8 cellular contexts compared by ENCODE assay signal in the genomic region with DNA sequence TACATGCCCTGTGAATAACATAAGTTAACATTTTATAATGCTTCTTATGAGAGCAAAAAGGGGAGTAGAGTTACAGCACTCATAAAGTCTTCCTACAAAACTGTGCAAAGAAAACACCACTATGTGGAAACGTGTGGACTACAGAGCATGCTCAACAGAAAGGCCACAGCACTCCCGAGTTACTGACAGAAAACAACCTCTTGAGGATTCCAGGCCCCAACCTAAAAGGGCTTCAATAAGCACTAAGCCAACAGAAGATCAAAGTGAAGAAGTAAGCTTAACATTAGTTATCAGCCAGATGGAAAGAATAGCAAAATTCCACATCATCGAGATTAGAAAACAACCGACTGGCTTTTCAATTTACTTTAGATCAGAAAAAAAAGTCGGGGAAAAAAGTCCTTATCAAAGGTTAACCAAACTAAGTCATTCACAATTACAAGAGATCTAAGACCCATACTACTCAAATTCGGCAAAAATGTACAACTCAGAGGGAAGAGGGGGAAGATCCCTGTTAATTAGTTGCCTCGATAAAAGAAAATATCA. TPM values are rescaled to one million over a fixed set of nuclear protein-coding genes. Genes with fewer than 3 reads are reported as not detected.
DNase-seq lines count a peak whose midpoint lies in the region; ATAC-seq and TF ChIP-seq lines count a peak whose summit lies in the region.

No MANE protein-coding gene starts in this region.

- no TSS peak for BruUV-seq in Caco-2 (replicated peaks; lab: Mats Ljungman, UMichigan)

- H3K4me1 ChIP-seq in Caco-2 (peaks cover 43% of the 10 kb centered on the region), HUES6 (ENCODE audit: control insufficient read depth, insufficient read depth, low read length) (peaks cover 23% of the 10 kb centered on the region)

- peaks cover 30% of the 10 kb centered on the region for H3K36me3 Mint-ChIP-seq in Caco-2 (ENCODE audit: insufficient read depth, unreplicated experiment)
- no peaks in the 10 kb centered on the region for H3K36me3 Mint-ChIP-seq in activated naive CD8-positive, alpha-beta T cell treated with anti-CD3 and anti-CD28 coated beads, Interleukin-2, amount 50 U/mL, for 24 hours (ENCODE audit: low read depth)
- H3K36me3 Mint-ChIP-seq in stimulated activated memory B cell treated with anti-CD40 and anti-IgM and Interleukin-4, amounts not matched to agents 10 μg/mL and 1 μg/mL and 100 μg/mL, for 72 hours, result peaks cover 11% of the 10 kb centered on the region

- peaks cover 32% of the 10 kb centered on the region for H3K4me1 Mint-ChIP-seq in Caco-2 (ENCODE audit: low read depth, unreplicated experiment)
- peaks cover 75% of the 10 kb centered on the region for H3K4me1 Mint-ChIP-seq in activated naive CD8-positive, alpha-beta T cell treated with anti-CD3 and anti-CD28 coated beads, Interleukin-2, amount 50 U/mL, for 24 hours
- H3K4me1 Mint-ChIP-seq in stimulated activated memory B cell treated with anti-CD40 and anti-IgM and Interleukin-4, amounts not matched to agents 10 μg/mL and 1 μg/mL and 100 μg/mL, for 72 hours, result peaks cover 61% of the 10 kb centered on the region

- peak overlapping the region; percentile 95 for H3K27ac Mint-ChIP-seq in Caco-2 (ENCODE audit: unreplicated experiment)
- H3K27ac Mint-ChIP-seq in activated naive CD8-positive, alpha-beta T cell treated with anti-CD3 and anti-CD28 coated beads, Interleukin-2, amount 50 U/mL, for 24 hours, result peak overlapping the region; percentile 89
- peak overlapping the region; percentile 95 for H3K27ac Mint-ChIP-seq in stimulated activated memory B cell treated with anti-CD40 and anti-IgM and Interleukin-4, amounts not matched to agents 10 μg/mL and 1 μg/mL and 100 μg/mL, for 72 hours

- H3K4me3 ChIP-seq in Caco-2 (ENCODE audit: low read depth, low read length) (peak overlapping the region; percentile 86), HUES6 (ENCODE audit: low read depth, low read length) (peak overlapping the region; percentile 83), iPS-18c (ENCODE audit: insufficient read depth, low read depth, low read length) (peak overlapping the region; percentile 87)

- H3K9me3 ChIP-seq in Caco-2, result no peaks in the 10 kb centered on the region
- no peaks in the 10 kb centered on the region for H3K9me3 ChIP-seq in HUES6 (ENCODE audit: control insufficient read depth, insufficient read depth, low read depth, low read length)
- H3K9me3 ChIP-seq in iPS-18c (ENCODE audit: control insufficient read depth, insufficient read depth, low read length), result no peaks in the 10 kb centered on the region

- H3K27me3 ChIP-seq in Caco-2 (replicated peaks; ENCODE audit: control insufficient read depth, insufficient read depth, low read length), result no peaks in the 10 kb centered on the region
- no peaks in the 10 kb centered on the region for H3K27me3 ChIP-seq in HUES6 (ENCODE audit: control insufficient read depth, insufficient read depth, low read length)

- H3K27ac ChIP-seq in HUES6 (ENCODE audit: low read depth, low read length), result no peak overlapping the region; the same call in 1 of the 2 replicates

- peak overlapping the region; percentile 90 for H3K9ac ChIP-seq in HUES6 (ENCODE audit: low read length)

- TF ChIP-seq CTCF in Caco-2 (IDR thresholded peaks at IDR 0.05; ENCODE audit: insufficient read depth in 1 of 2, low read depth in 1 of 2, low read length in 1 of 2, severe bottlenecking in 1 of 2, unreplicated experiment in 1 of 2), result no peak

- CTCF ChIA-PET in Caco-2 (lab: Charles Lee), result interaction anchor here (0.7 to 1.6 kb wide), 2 partner anchors 44 to 169 kb away, joined by 4 to 13 read pairs; no protein-coding TSS in a partner anchor

- intact Hi-C loops in Caco-2 (cut with micrococcal nuclease; ENCODE audit: unreplicated experiment), result loop anchor here (1.0 kb wide), 3 partner anchors 9 to 67 kb away; partner anchors contain the start of gene FKBP9

- POLR2A ChIA-PET in Caco-2 (lab: Charles Lee), result no interaction called here

- ATAC-seq in activated naive CD8-positive, alpha-beta T cell treated with anti-CD3 and anti-CD28 coated beads, Interleukin-2, amount 50 U/mL, for 24 hours, result no peak
- no peak for ATAC-seq in stimulated activated memory B cell treated with anti-CD40 and anti-IgM and Interleukin-4, amounts not matched to agents 10 μg/mL and 1 μg/mL and 100 μg/mL, for 72 hours
- ATAC-seq in GM18861 (IDR thresholded peaks at IDR 0.05; ENCODE audit: unreplicated experiment) (no peak), GM21723 (IDR thresholded peaks at IDR 0.05; ENCODE audit: unreplicated experiment) (no peak)

- H3K36me3 ChIP-seq in Caco-2 (ENCODE audit: control insufficient read depth, insufficient read depth, low read length) (no peaks in the 10 kb centered on the region), HUES6 (ENCODE audit: control insufficient read depth, insufficient read depth, low read length) (no peaks in the 10 kb centered on the region)

- peak overlapping the region; percentile 99 for H3K4me3 Mint-ChIP-seq in Caco-2 (ENCODE audit: unreplicated experiment)
- peak overlapping the region; percentile 93 for H3K4me3 Mint-ChIP-seq in activated naive CD8-positive, alpha-beta T cell treated with anti-CD3 and anti-CD28 coated beads, Interleukin-2, amount 50 U/mL, for 24 hours
- H3K4me3 Mint-ChIP-seq in stimulated activated memory B cell treated with anti-CD40 and anti-IgM and Interleukin-4, amounts not matched to agents 10 μg/mL and 1 μg/mL and 100 μg/mL, for 72 hours, result peak overlapping the region; percentile 92

- no peaks in the 10 kb centered on the region for H3K27me3 Mint-ChIP-seq in Caco-2 (ENCODE audit: insufficient read depth, unreplicated experiment)
- H3K27me3 Mint-ChIP-seq in activated naive CD8-positive, alpha-beta T cell treated with anti-CD3 and anti-CD28 coated beads, Interleukin-2, amount 50 U/mL, for 24 hours, result no peaks in the 10 kb centered on the region
- H3K27me3 Mint-ChIP-seq in stimulated activated memory B cell treated with anti-CD40 and anti-IgM and Interleukin-4, amounts not matched to agents 10 μg/mL and 1 μg/mL and 100 μg/mL, for 72 hours, result no peaks in the 10 kb centered on the region

- DNase-seq in Caco-2, result peak; percentile 54 to 59
- no peak for DNase-seq in activated naive CD8-positive, alpha-beta T cell treated with anti-CD3 and anti-CD28 coated beads, Interleukin-2, amount 50 U/mL, for 24 hours
- DNase-seq in HCEC 1CT, result no peak

- no peaks in the 10 kb centered on the region for H3K9me3 Mint-ChIP-seq in Caco-2 (ENCODE audit: unreplicated experiment)
- H3K9me3 Mint-ChIP-seq in activated naive CD8-positive, alpha-beta T cell treated with anti-CD3 and anti-CD28 coated beads, Interleukin-2, amount 50 U/mL, for 24 hours, result no peaks in the 10 kb centered on the region
- H3K9me3 Mint-ChIP-seq in stimulated activated memory B cell treated with anti-CD40 and anti-IgM and Interleukin-4, amounts not matched to agents 10 μg/mL and 1 μg/mL and 100 μg/mL, for 72 hours, result no peaks in the 10 kb centered on the region

RNA-seq across cellular contexts. Expression of gene KBTBD2, which starts 1.5 kb away (rescaled TPM):
- total RNA-seq in Caco-2 (2022), result 30.2 and 30.8 TPM in 2 replicates

Comparison
In these comparisons a context has a peak if more than half of its experiments do, and no peak if none do; other contexts are left out.
1. DNase-seq: peak in Caco-2 (2 of 2); none in activated naive CD8-positive, alpha-beta T cell treated with anti-CD3 and anti-CD28 coated beads, Interleukin-2, amount 50 U/mL, for 24 hours (single experiment) and HCEC 1CT (single experiment).
2. Peak in every context shown above with its lines, with median percentiles within 50 percentile points of each other: H3K4me3 ChIP-seq, H3K27ac Mint-ChIP-seq and H3K4me3 Mint-ChIP-seq.